In the genomic region with DNA sequence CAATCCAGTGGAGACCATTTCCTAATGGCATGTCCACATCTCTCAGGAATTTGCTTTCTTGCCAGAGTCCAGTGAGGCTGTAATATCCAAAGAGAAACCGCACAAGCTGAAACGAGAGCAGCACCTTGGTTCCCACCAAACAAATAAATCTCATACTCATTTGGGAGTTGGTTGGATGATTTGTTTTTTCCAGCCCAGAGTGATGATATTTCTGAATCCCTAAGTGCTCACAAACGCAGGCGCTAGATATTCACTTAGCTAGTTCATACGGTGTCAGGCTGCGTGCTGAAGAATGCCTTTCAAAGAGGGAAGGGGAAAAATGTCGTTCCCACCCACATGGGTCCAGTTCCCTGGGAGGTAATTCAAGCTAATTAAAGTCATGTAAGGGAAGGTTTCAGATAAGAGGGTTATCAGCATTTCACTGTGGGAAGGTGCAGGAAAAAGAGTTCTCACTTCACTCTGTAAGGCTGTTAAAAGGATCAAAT, we compare ENCODE assay signal across 1 cellular context.
TF ChIP-seq lines count a peak whose summit lies in the region.

No MANE protein-coding gene starts in this region.

TF ChIP-seq in neural cell, 6 proteins besides CTCF, POLR2A, EP300 and RAD21 (continued from another document):
- TF ChIP-seq, protein P1, sequence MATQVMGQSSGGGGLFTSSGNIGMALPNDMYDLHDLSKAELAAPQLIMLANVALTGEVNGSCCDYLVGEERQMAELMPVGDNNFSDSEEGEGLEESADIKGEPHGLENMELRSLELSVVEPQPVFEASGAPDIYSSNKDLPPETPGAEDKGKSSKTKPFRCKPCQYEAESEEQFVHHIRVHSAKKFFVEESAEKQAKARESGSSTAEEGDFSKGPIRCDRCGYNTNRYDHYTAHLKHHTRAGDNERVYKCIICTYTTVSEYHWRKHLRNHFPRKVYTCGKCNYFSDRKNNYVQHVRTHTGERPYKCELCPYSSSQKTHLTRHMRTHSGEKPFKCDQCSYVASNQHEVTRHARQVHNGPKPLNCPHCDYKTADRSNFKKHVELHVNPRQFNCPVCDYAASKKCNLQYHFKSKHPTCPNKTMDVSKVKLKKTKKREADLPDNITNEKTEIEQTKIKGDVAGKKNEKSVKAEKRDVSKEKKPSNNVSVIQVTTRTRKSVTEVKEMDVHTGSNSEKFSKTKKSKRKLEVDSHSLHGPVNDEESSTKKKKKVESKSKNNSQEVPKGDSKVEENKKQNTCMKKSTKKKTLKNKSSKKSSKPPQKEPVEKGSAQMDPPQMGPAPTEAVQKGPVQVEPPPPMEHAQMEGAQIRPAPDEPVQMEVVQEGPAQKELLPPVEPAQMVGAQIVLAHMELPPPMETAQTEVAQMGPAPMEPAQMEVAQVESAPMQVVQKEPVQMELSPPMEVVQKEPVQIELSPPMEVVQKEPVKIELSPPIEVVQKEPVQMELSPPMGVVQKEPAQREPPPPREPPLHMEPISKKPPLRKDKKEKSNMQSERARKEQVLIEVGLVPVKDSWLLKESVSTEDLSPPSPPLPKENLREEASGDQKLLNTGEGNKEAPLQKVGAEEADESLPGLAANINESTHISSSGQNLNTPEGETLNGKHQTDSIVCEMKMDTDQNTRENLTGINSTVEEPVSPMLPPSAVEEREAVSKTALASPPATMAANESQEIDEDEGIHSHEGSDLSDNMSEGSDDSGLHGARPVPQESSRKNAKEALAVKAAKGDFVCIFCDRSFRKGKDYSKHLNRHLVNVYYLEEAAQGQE (IDR thresholded peaks at IDR 0.05; ENCODE audit: borderline replicate concordance) = peak; percentile 94
- TF ChIP-seq SMC3 (conservative IDR thresholded peaks at IDR 0.05; ENCODE audit: poor library complexity) = no peak
- no peak for TF ChIP-seq TAF1 (IDR thresholded peaks at IDR 0.05; ENCODE audit: low read depth)
